Comparison of ENCODE assay signal across 19 cellular contexts in genomic region chr1:69976896-69977295, GRCh38.
A peak's percentile ranks its signal among the peaks of the same experiment; 100 is the strongest.
DNase-seq lines count a peak whose midpoint lies in the region; ATAC-seq, FAIRE-seq and TF ChIP-seq lines count a peak whose summit lies in the region.
"Had no signal": no experiment of that assay in that cellular context is flagged by ENCODE, and none has a peak within 500 bp of the region (broad histone marks: within the 10 kb centered on the region; RNA-seq: fewer than 3 reads in every experiment).

No MANE protein-coding gene starts in this region.

- no peak overlapping the region for H3K4me3 Mint-ChIP-seq in activated naive CD4-positive, alpha-beta T cell treated with anti-CD3 and anti-CD28 coated beads for 36 hours
- H3K4me3 Mint-ChIP-seq: stimulated activated naive CD8-positive, alpha-beta T cell treated with anti-CD3 and anti-CD28 coated beads, Interleukin-15, Interleukin-2, amounts not matched to agents 100 ng/mL and 50 ng/mL, for 24 hours had no signal

- in situ Hi-C loops in brain microvascular endothelial cell (cut with HindIII; ENCODE audit: low pct_ligation_motif_present, low sequenced_read_pairs) = no loop called here

- peaks cover 6% of the 10 kb centered on the region for H3K9me3 Mint-ChIP-seq in activated naive CD4-positive, alpha-beta T cell treated with anti-CD3 and anti-CD28 coated beads for 36 hours
- H3K9me3 Mint-ChIP-seq: stimulated activated naive CD8-positive, alpha-beta T cell treated with anti-CD3 and anti-CD28 coated beads, Interleukin-15, Interleukin-2, amounts not matched to agents 100 ng/mL and 50 ng/mL, for 24 hours had no signal

- H3K36me3 ChIP-seq in heart right ventricle = no peaks in the 10 kb centered on the region
- H3K36me3 ChIP-seq in brain microvascular endothelial cell (replicated peaks) = no peaks in the 10 kb centered on the region
- H3K36me3 ChIP-seq: neutrophil had no signal

- WGBS in heart right ventricle, 2 donors = 44 to 54% methylated on average over 3 of the region's 3 CpGs

- no peaks in the 10 kb centered on the region for H3K36me3 Mint-ChIP-seq in activated naive CD4-positive, alpha-beta T cell treated with anti-CD3 and anti-CD28 coated beads for 36 hours (ENCODE audit: low read depth)

- H3K27ac Mint-ChIP-seq in activated naive CD4-positive, alpha-beta T cell treated with anti-CD3 and anti-CD28 coated beads for 36 hours = no peak overlapping the region
- H3K27ac Mint-ChIP-seq: stimulated activated naive CD8-positive, alpha-beta T cell treated with anti-CD3 and anti-CD28 coated beads, Interleukin-15, Interleukin-2, amounts not matched to agents 100 ng/mL and 50 ng/mL, for 24 hours had no signal

- ATAC-seq in heart right ventricle (peak in 5 of 8 donors; percentile 31 to 73 (median 48)), Right ventricle myocardium superior (ENCODE audit: poor library complexity) (no peak)
- ATAC-seq: A549 had no signal

- no peaks in the 10 kb centered on the region for H3K27me3 Mint-ChIP-seq in activated naive CD4-positive, alpha-beta T cell treated with anti-CD3 and anti-CD28 coated beads for 36 hours (ENCODE audit: low read depth)
- H3K27me3 Mint-ChIP-seq: stimulated activated naive CD8-positive, alpha-beta T cell treated with anti-CD3 and anti-CD28 coated beads, Interleukin-15, Interleukin-2, amounts not matched to agents 100 ng/mL and 50 ng/mL, for 24 hours had no signal

- DNase-seq in heart right ventricle (peak in 1 of 2 donors; percentile 7), Right ventricle myocardium superior (no peak), brain microvascular endothelial cell (peak; percentile 81), hepatic stellate cell (ENCODE audit: low spot score) (peak; percentile 14), superior temporal gyrus (ENCODE audit: extremely low spot score) (peak; percentile 36), HTR-8/SVneo (ENCODE audit: insufficient read length, low spot score) (no peak), GM19238 (ENCODE audit: insufficient read length, low spot score) (no peak)
- DNase-seq in activated naive CD4-positive, alpha-beta T cell treated with anti-CD3 and anti-CD28 coated beads for 36 hours = no peak
- DNase-seq: activated CD4-positive, CD25-positive, alpha-beta regulatory T cell; activated naive CD4-positive, alpha-beta T cell treated with anti-CD3 and anti-CD28 coated beads, Interleukin-2, amount 50 U/mL, for 16 hours; GF-D8; KG1; NCI-H446 had no signal

- H3K4me3 ChIP-seq in heart right ventricle (no peak overlapping the region), brain microvascular endothelial cell (ENCODE audit: low read depth, low read length) (no peak overlapping the region)
- H3K4me3 ChIP-seq: A549, lung, skin epidermis had no signal

- H3K9me3 ChIP-seq in heart right ventricle = peaks cover 0 to 6% (median 0%) of the 10 kb centered on the region in 11 donors
- H3K9me3 ChIP-seq: A549, neutrophil had no signal

- CTCF ChIA-PET in activated naive CD4-positive, alpha-beta T cell treated with anti-CD3 and anti-CD28 coated beads for 36 hours (lab: Charles Lee) = no interaction called here

- H3K4me1 ChIP-seq in heart right ventricle = peaks cover 0 to 4% (median 0%) of the 10 kb centered on the region in 9 donors
- H3K4me1 ChIP-seq: A549 had no signal

- intact Hi-C loops in heart right ventricle (cut with DNase I) (no loop called here), Right ventricle myocardium superior (cut with DNase I) (no loop called here)
- intact Hi-C loops in activated naive CD4-positive, alpha-beta T cell treated with anti-CD3 and anti-CD28 coated beads for 36 hours (cut with micrococcal nuclease) = no loop called here

- H3K4me1 Mint-ChIP-seq in activated naive CD4-positive, alpha-beta T cell treated with anti-CD3 and anti-CD28 coated beads for 36 hours (ENCODE audit: low read depth) = no peaks in the 10 kb centered on the region

- H3K27ac ChIP-seq in heart right ventricle (peak overlapping the region in 1 of 10 donors; percentile 8), brain microvascular endothelial cell (no peak overlapping the region)
- H3K27ac ChIP-seq: A549, epithelial cell of prostate, neutrophil, skin epidermis had no signal

- no peak for FAIRE-seq in HTR-8/SVneo (lab: Jason Lieb, UNC)
- FAIRE-seq: A549 had no signal

- no peaks in the 10 kb centered on the region for H3K27me3 ChIP-seq in heart right ventricle
- no peaks in the 10 kb centered on the region for H3K27me3 ChIP-seq in brain microvascular endothelial cell (replicated peaks)
- H3K27me3 ChIP-seq: neutrophil had no signal

- TF ChIP-seq CTCF in heart right ventricle (IDR thresholded peaks at IDR 0.05) (no peak), brain microvascular endothelial cell (IDR thresholded peaks at IDR 0.05; ENCODE audit: low read depth, low read length, missing control alignments) (no peak)

Comparison
In these comparisons a context has a peak if more than half of its experiments do, and no peak if none do; other contexts are left out.
1. DNase-seq: peak in brain microvascular endothelial cell (single experiment), hepatic stellate cell (single experiment) and superior temporal gyrus (single experiment); none in Right ventricle myocardium superior (single experiment), activated naive CD4-positive, alpha-beta T cell treated with anti-CD3 and anti-CD28 coated beads for 36 hours (single experiment), HTR-8/SVneo (single experiment) and GM19238 (single experiment).